In the genomic region with DNA sequence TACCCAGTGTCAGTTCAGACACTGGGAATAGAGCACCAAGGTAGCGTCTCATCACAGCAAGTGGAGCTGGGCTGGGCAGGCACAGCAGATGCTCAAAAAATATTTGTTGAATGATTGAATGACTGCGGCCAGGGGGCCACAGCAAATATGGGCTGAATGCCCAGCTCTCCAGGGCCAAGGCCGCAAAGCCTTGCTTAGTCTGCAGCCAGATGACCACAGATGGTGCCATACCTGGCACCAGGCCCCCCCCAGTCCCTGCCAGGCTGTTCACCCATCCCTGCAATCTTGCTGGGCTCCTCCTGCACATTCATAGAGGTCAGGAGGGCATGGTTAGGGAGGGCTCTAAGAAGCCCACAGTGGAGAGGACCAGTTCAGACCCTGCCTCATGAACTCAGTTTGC, we compare ENCODE assay signal across 22 cellular contexts. TPM values are rescaled to one million over a fixed set of nuclear protein-coding genes. Genes with fewer than 3 reads are reported as not detected.
DNase-seq lines count a peak whose midpoint lies in the region; ATAC-seq and TF ChIP-seq lines count a peak whose summit lies in the region.
"Had no signal": no experiment of that assay in that cellular context is flagged by ENCODE, and none has a peak within 500 bp of the region (broad histone marks: within the 10 kb centered on the region; RNA-seq: fewer than 3 reads in every experiment).

No MANE protein-coding gene starts in this region.

- H3K27me3 ChIP-seq in right atrium auricular region, result no peaks in the 10 kb centered on the region
- H3K27me3 ChIP-seq in adrenal gland, result no peaks in the 10 kb centered on the region
- H3K27me3 ChIP-seq: BE2C, SJSA1 had no signal

- H3K36me3 Mint-ChIP-seq in stimulated activated effector memory CD8-positive, alpha-beta T cell treated with anti-CD3 and anti-CD28 coated beads, Interleukin-12 subunit alpha, Interleukin-12 subunit beta, amount 100 ng/mL, for 72 hours, result peaks cover 48% of the 10 kb centered on the region

- H3K4me1 ChIP-seq in right atrium auricular region (peaks cover 0 to 18% of the 10 kb centered on the region in 2 donors), adrenal gland (replicated peaks in 1 of 2) (no peaks in the 10 kb centered on the region)
- H3K4me1 ChIP-seq: BE2C, SJSA1 had no signal

- no peak for TF ChIP-seq POLR2A in adrenal gland (IDR thresholded peaks at IDR 0.05)

- H3K4me3 Mint-ChIP-seq in stimulated activated effector memory CD8-positive, alpha-beta T cell treated with anti-CD3 and anti-CD28 coated beads, Interleukin-12 subunit alpha, Interleukin-12 subunit beta, amount 100 ng/mL, for 72 hours, result no peak overlapping the region
- H3K4me3 Mint-ChIP-seq: CD4-positive, CD25-positive, alpha-beta regulatory T cell; GM23338 had no signal

- intact Hi-C loops in Right ventricle myocardium inferior (cut with DNase I) (no loop called here), adrenal gland (cut with DNase I) (no loop called here), left ventricle myocardium superior (cut with micrococcal nuclease) (no loop called here)

- H3K27ac Mint-ChIP-seq in stimulated activated effector memory CD8-positive, alpha-beta T cell treated with anti-CD3 and anti-CD28 coated beads, Interleukin-12 subunit alpha, Interleukin-12 subunit beta, amount 100 ng/mL, for 72 hours, result peak overlapping the region; percentile 39
- H3K27ac Mint-ChIP-seq: GM23338 had no signal

- peaks cover 44% of the 10 kb centered on the region for H3K36me3 ChIP-seq in right atrium auricular region
- H3K36me3 ChIP-seq in adrenal gland (replicated peaks in 1 of 2), result peaks cover 0 to 56% of the 10 kb centered on the region in 2 donors

- peak overlapping the region in 1 of 2 donors; percentile 44 for H3K27ac ChIP-seq in right atrium auricular region
- H3K27ac ChIP-seq in adrenal gland, result no peak overlapping the region
- H3K27ac ChIP-seq: SJSA1 had no signal

- H3K4me1 Mint-ChIP-seq in stimulated activated effector memory CD8-positive, alpha-beta T cell treated with anti-CD3 and anti-CD28 coated beads, Interleukin-12 subunit alpha, Interleukin-12 subunit beta, amount 100 ng/mL, for 72 hours, result no peaks in the 10 kb centered on the region

- 50 to 56% (median 53%) methylated on average over 3 of the region's 3 CpGs for WGBS in adrenal gland, 4 donors

- H3K4me3 ChIP-seq in right atrium auricular region (no peak overlapping the region), adrenal gland (no peak overlapping the region)
- H3K4me3 ChIP-seq: GM23338, SJSA1 had no signal

- peak; percentile 37 for ATAC-seq in Right ventricle myocardium inferior
- peak; percentile 65 for ATAC-seq in left ventricle myocardium superior
- ATAC-seq in stimulated activated effector memory CD8-positive, alpha-beta T cell treated with anti-CD3 and anti-CD28 coated beads, Interleukin-12 subunit alpha, Interleukin-12 subunit beta, amount 100 ng/mL, for 72 hours, result no peak

- H3K9me3 Mint-ChIP-seq in stimulated activated effector memory CD8-positive, alpha-beta T cell treated with anti-CD3 and anti-CD28 coated beads, Interleukin-12 subunit alpha, Interleukin-12 subunit beta, amount 100 ng/mL, for 72 hours, result no peaks in the 10 kb centered on the region
- H3K9me3 Mint-ChIP-seq: CD4-positive, CD25-positive, alpha-beta regulatory T cell; GM23338 had no signal

- no peak for TF ChIP-seq CTCF in right atrium auricular region (IDR thresholded peaks at IDR 0.05)
- no peak for TF ChIP-seq CTCF in adrenal gland (IDR thresholded peaks at IDR 0.05)

- H3K9me3 ChIP-seq in right atrium auricular region, result no peaks in the 10 kb centered on the region
- H3K9me3 ChIP-seq in adrenal gland (replicated peaks in 1 of 3), result no peaks in the 10 kb centered on the region
- H3K9me3 ChIP-seq: BE2C, SJSA1 had no signal

- DNase-seq in Right ventricle myocardium inferior (ENCODE audit: missing footprints), result no peak
- DNase-seq in right atrium auricular region (ENCODE audit: low spot score), result no peak
- DNase-seq in adrenal gland, result peak in 5 of 7 donors; percentile 38 to 58 (median 50)
- peak; percentile 47 for DNase-seq in left ventricle myocardium superior
- no peak for DNase-seq in stimulated activated effector memory CD8-positive, alpha-beta T cell treated with anti-CD3 and anti-CD28 coated beads, Interleukin-12 subunit alpha, Interleukin-12 subunit beta, amount 100 ng/mL, for 72 hours (ENCODE audit: low spot score in 2 of 2)
- no peak for DNase-seq in NCI-H748 (lab: John Stamatoyannopoulos, UW; ENCODE audit: unreplicated experiment)
- no peak for DNase-seq in RPMI8226
- DNase-seq: BE2C; CD4-positive, CD25-positive, alpha-beta regulatory T cell; COR-L47; DMS53; EL; HCEC 1CT; Kasumi-1; MM.1S; NCI-H1092; NCI-H1436 treated with DMSO at 0.1 percent for 48 hours; NCI-H2029; NCI-H2171; NCI-H748 treated with DMSO at 0.1 percent for 48 hours had no signal

RNA-seq across cellular contexts. Expression of a gene that starts 32.9 kb away (rescaled TPM):
- 45.5 TPM for total RNA-seq in Right ventricle myocardium inferior
- total RNA-seq in right atrium auricular region, result 10 to 100 TPM; 24.5 to 33.3 TPM
- 100 to 1,000 TPM in 2 of 8 donors, 10 to 100 TPM in 6; 61.6 to 133 (median 83.3) TPM for total RNA-seq in adrenal gland
- polyA plus RNA-seq in adrenal gland, result 10 to 100 TPM; 31.2 to 71.5 (median 33.1) TPM
- 47.6 TPM for total RNA-seq in left ventricle myocardium superior

RNA-seq across cellular contexts. Expression of a gene that starts 47.5 kb away (rescaled TPM):
- total RNA-seq in Right ventricle myocardium inferior, result 23.5 TPM
- 10 to 100 TPM; 12.7 to 14.2 TPM for total RNA-seq in right atrium auricular region
- 10 to 100 TPM; 17.0 to 33.9 (median 23.9) TPM for total RNA-seq in adrenal gland
- polyA plus RNA-seq in adrenal gland, result 10 to 100 TPM; 11.8 to 17.5 (median 15.2) TPM
- total RNA-seq in left ventricle myocardium superior, result 25.4 TPM

RNA-seq across cellular contexts. Expression of a gene that starts 48.2 kb away (rescaled TPM):
- total RNA-seq in Right ventricle myocardium inferior, result 51.5 TPM
- 10 to 100 TPM; 22.3 to 33.3 TPM for total RNA-seq in right atrium auricular region
- total RNA-seq in adrenal gland, result 100 to 1,000 TPM in 1 of 8 donors, 10 to 100 TPM in 7; 63.6 to 134 (median 77.4) TPM
- 10 to 100 TPM; 57.4 to 91.9 (median 78.8) TPM for polyA plus RNA-seq in adrenal gland
- 46.2 TPM for total RNA-seq in left ventricle myocardium superior

Comparison
In these comparisons a context has a peak if more than half of its experiments do, and no peak if none do; other contexts are left out.
1. DNase-seq: peak in adrenal gland (5 of 7) and left ventricle myocardium superior (single experiment); none in Right ventricle myocardium inferior (single experiment), right atrium auricular region (single experiment), stimulated activated effector memory CD8-positive, alpha-beta T cell treated with anti-CD3 and anti-CD28 coated beads, Interleukin-12 subunit alpha, Interleukin-12 subunit beta, amount 100 ng/mL, for 72 hours (0 of 2), NCI-H748 (single experiment) and RPMI8226 (single experiment).